Comparison of ENCODE assay signal across 19 cellular contexts in genomic region chr5:3351581-3352442, GRCh38.
"Had no signal": no experiment of that assay in that cellular context is flagged by ENCODE, and none has a peak within 500 bp of the region (broad histone marks: within the 10 kb centered on the region; RNA-seq: fewer than 3 reads in every experiment).

No MANE protein-coding gene starts in this region.

- ATAC-seq: activated T-helper 17 cell treated with anti-CD3 and anti-CD28 coated beads, Interleukin-2, amount 50 U/mL, for 72 hours; left lobe of liver; stimulated activated naive B cell treated with anti-CD40 and anti-IgM and Interleukin-4, amounts not matched to agents 10 μg/mL and 1 μg/mL and 100 μg/mL, for 72 hours had no signal

- FAIRE-seq: endometrium, keratinocyte, urothelium cell line had no signal

- DNase-seq: activated CD4-positive, alpha-beta T cell treated with anti-CD3 and anti-CD28 coated beads for 1 hour; activated naive CD4-positive, alpha-beta T cell; activated naive CD8-positive, alpha-beta T cell treated with anti-CD3 and anti-CD28 coated beads, Interleukin-2, amount 10 ng/mL, durations not matched to agents 7 days and 5 days; amygdala; caudate nucleus; erythroblast; foreskin melanocyte; glutamatergic neuron; hippocampal formation; mammary epithelial cell; psoas muscle; stimulated activated naive B cell treated with anti-CD40 and anti-IgM and Interleukin-4, amounts not matched to agents 10 μg/mL and 1 μg/mL and 100 μg/mL, for 72 hours; SW 1271; T-helper 2 cell had no signal

- H3K4me3 ChIP-seq: psoas muscle had no signal
